8 cellular contexts compared by ENCODE assay signal in genomic region chr20:53582574-53583351, GRCh38. TPM values are rescaled to one million over a fixed set of nuclear protein-coding genes. Genes with fewer than 3 reads are reported as not detected.
DNase-seq lines count a peak whose midpoint lies in the region; ATAC-seq and TF ChIP-seq lines count a peak whose summit lies in the region.

No MANE protein-coding gene starts in this region.

- no peaks in the 10 kb centered on the region for H3K9me3 ChIP-seq in osteoblast (ENCODE audit: low read depth, low read length)

- H3K27ac Mint-ChIP-seq in activated B cell treated with CpG ODN at 0.5 μM for 24 hours, result peak overlapping the region; percentile 88

- H3K27ac ChIP-seq in HL-60 (replicated peaks) (peak overlapping the region; percentile 40), osteoblast (ENCODE audit: low read depth, low read length) (peak overlapping the region; percentile 96)

- H3K4me3 ChIP-seq in AG09309 (ENCODE audit: control insufficient read depth, low read depth, low read length) (no peak overlapping the region), HL-60 (replicated peaks; ENCODE audit: insufficient read depth, low read length) (0 out of 2 replicates have a peak overlapping the region, but pooled peaks have one; percentile 39), osteoblast (ENCODE audit: insufficient read depth, low read length) (no peak overlapping the region)

- ATAC-seq in activated B cell treated with CpG ODN at 0.5 μM for 24 hours (ENCODE audit: low read depth) (peak; percentile 61), esophagus mucosa (peak; percentile 88), HG02763 (IDR thresholded peaks at IDR 0.05; ENCODE audit: unreplicated experiment) (no peak), GM21526 (IDR thresholded peaks at IDR 0.05; ENCODE audit: low FRiP score, unreplicated experiment) (no peak), HG03095 (IDR thresholded peaks at IDR 0.05; ENCODE audit: unreplicated experiment) (no peak)

- H3K27me3 ChIP-seq in HL-60 (ENCODE audit: insufficient read depth, poor library complexity, severe bottlenecking) (no peaks in the 10 kb centered on the region), osteoblast (ENCODE audit: insufficient read depth, low read length) (no peaks in the 10 kb centered on the region)

- peaks cover 42% of the 10 kb centered on the region for H3K4me1 ChIP-seq in osteoblast (ENCODE audit: insufficient read depth, low read length)

- H3K4me1 Mint-ChIP-seq in activated B cell treated with CpG ODN at 0.5 μM for 24 hours, result peaks cover 89% of the 10 kb centered on the region

- peaks cover 43% of the 10 kb centered on the region for H3K36me3 Mint-ChIP-seq in activated B cell treated with CpG ODN at 0.5 μM for 24 hours (ENCODE audit: low read depth)

- H3K4me3 Mint-ChIP-seq in activated B cell treated with CpG ODN at 0.5 μM for 24 hours, result peak overlapping the region; percentile 70

- H4K20me1 ChIP-seq in osteoblast (ENCODE audit: insufficient read depth, low read length), result no peaks in the 10 kb centered on the region

- H3K9me3 Mint-ChIP-seq in activated B cell treated with CpG ODN at 0.5 μM for 24 hours, result no peaks in the 10 kb centered on the region

- POLR2A ChIA-PET in activated B cell treated with CpG ODN at 0.5 μM for 24 hours (lab: Charles Lee), result interaction anchor here (0.5 to 2.0 kb wide), 12 partner anchors 9 to 333 kb away, joined by 3 to 21 read pairs (median 4); partner anchors contain the start of gene ZNF217

- H3K36me3 ChIP-seq in osteoblast (ENCODE audit: insufficient read depth, low read length), result peaks cover 42% of the 10 kb centered on the region

- CTCF ChIA-PET in activated B cell treated with CpG ODN at 0.5 μM for 24 hours (lab: Charles Lee), result interaction anchor here (0.9 to 8.8 kb wide), 7 partner anchors 154 to 361 kb away, joined by 3 to 88 read pairs (median 3); no protein-coding TSS in a partner anchor

- no peak for TF ChIP-seq CTCF in AG09309 (IDR thresholded peaks at IDR 0.05; ENCODE audit: control insufficient read depth, insufficient read depth, low read depth, low read length, missing control alignments)
- TF ChIP-seq CTCF in HL-60 (IDR thresholded peaks at IDR 0.05; ENCODE audit: insufficient read depth, low read length), result no peak
- TF ChIP-seq CTCF in activated B cell treated with CpG ODN at 0.5 μM for 24 hours (IDR thresholded peaks at IDR 0.05), result no peak
- no peak for TF ChIP-seq CTCF in osteoblast (IDR thresholded peaks at IDR 0.05; ENCODE audit: extremely low read depth, low read depth, low read length)

- H3K79me2 ChIP-seq in osteoblast (ENCODE audit: insufficient read depth, low read length), result peaks cover 83% of the 10 kb centered on the region

- H2AFZ ChIP-seq in osteoblast (ENCODE audit: low read length), result no peak overlapping the region

- intact Hi-C loops in activated B cell treated with CpG ODN at 0.5 μM for 24 hours (cut with micrococcal nuclease), result no loop called here

- H3K27me3 Mint-ChIP-seq in activated B cell treated with CpG ODN at 0.5 μM for 24 hours, result no peaks in the 10 kb centered on the region

- peak overlapping the region; percentile 59 for H3K4me2 ChIP-seq in osteoblast (ENCODE audit: insufficient read depth, low read length)

- DNase-seq in AG09309 (ENCODE audit: low read depth), result peak; percentile 91
- DNase-seq in HL-60 (ENCODE audit: low read depth in 1 of 2, low spot score in 1 of 2), result peak; percentile 77 to 82
- DNase-seq in activated B cell treated with CpG ODN at 0.5 μM for 24 hours, result no peak
- DNase-seq in osteoblast (ENCODE audit: insufficient read length, low spot score, missing footprints), result peak; percentile 82

RNA-seq across cellular contexts. Expression of gene ZNF217, which starts 10.9 kb away (rescaled TPM):
- total RNA-seq in activated B cell treated with CpG ODN at 0.5 μM for 24 hours, result 70.0 and 80.3 TPM in 2 replicates
- total RNA-seq in esophagus mucosa, result 30.4 TPM
- 26.4 and 26.8 TPM in 2 replicates for total RNA-seq in osteoblast

Comparison
In these comparisons a context has a peak if more than half of its experiments do, and no peak if none do; other contexts are left out.
1. ATAC-seq: peak in activated B cell treated with CpG ODN at 0.5 μM for 24 hours (single experiment) and esophagus mucosa (single experiment); none in HG02763 (single experiment), GM21526 (single experiment) and HG03095 (single experiment).